ENCODE assay signal across 8 cellular contexts in genomic region chrX:115898382-115899001, GRCh38.
DNase-seq lines count a peak whose midpoint lies in the region; ATAC-seq and TF ChIP-seq lines count a peak whose summit lies in the region.

No MANE protein-coding gene starts in this region.

- no peaks in the 10 kb centered on the region for H3K9me3 ChIP-seq in mucosa of descending colon

- peaks cover 1% of the 10 kb centered on the region for H3K4me1 Mint-ChIP-seq in activated T-cell treated with anti-CD3 and anti-CD28 coated beads, Interleukin-2, amount 50 U/mL, for 24 hours (ENCODE audit: low read depth)
- no peaks in the 10 kb centered on the region for H3K4me1 Mint-ChIP-seq in stimulated activated effector memory CD8-positive, alpha-beta T cell treated with anti-CD3 and anti-CD28 coated beads, Interleukin-12 subunit alpha, Interleukin-12 subunit beta, amount 100 ng/mL, for 72 hours

- no peak overlapping the region for H3K4me3 ChIP-seq in LNCaP clone FGC (ENCODE audit: low read depth, low read length)
- no peak overlapping the region for H3K4me3 ChIP-seq in mucosa of descending colon

- no peaks in the 10 kb centered on the region for H3K36me3 ChIP-seq in mucosa of descending colon (ENCODE audit: low read depth)

- TF ChIP-seq CTCF in LNCaP clone FGC (IDR thresholded peaks at IDR 0.05; ENCODE audit: control insufficient read depth, extremely low read depth, insufficient read depth): peak; percentile 64
- TF ChIP-seq CTCF in mucosa of descending colon (IDR thresholded peaks at IDR 0.05): no peak

- no peaks in the 10 kb centered on the region for H3K36me3 Mint-ChIP-seq in activated T-cell treated with anti-CD3 and anti-CD28 coated beads, Interleukin-2, amount 50 U/mL, for 24 hours (ENCODE audit: low read depth)
- H3K36me3 Mint-ChIP-seq in stimulated activated effector memory CD8-positive, alpha-beta T cell treated with anti-CD3 and anti-CD28 coated beads, Interleukin-12 subunit alpha, Interleukin-12 subunit beta, amount 100 ng/mL, for 72 hours: no peaks in the 10 kb centered on the region

- no peaks in the 10 kb centered on the region for H3K4me1 ChIP-seq in mucosa of descending colon (ENCODE audit: low read depth)

- H3K27me3 Mint-ChIP-seq in activated T-cell treated with anti-CD3 and anti-CD28 coated beads, Interleukin-2, amount 50 U/mL, for 24 hours: no peaks in the 10 kb centered on the region

- H3K9me3 Mint-ChIP-seq in activated T-cell treated with anti-CD3 and anti-CD28 coated beads, Interleukin-2, amount 50 U/mL, for 24 hours: no peaks in the 10 kb centered on the region
- H3K9me3 Mint-ChIP-seq in stimulated activated effector memory CD8-positive, alpha-beta T cell treated with anti-CD3 and anti-CD28 coated beads, Interleukin-12 subunit alpha, Interleukin-12 subunit beta, amount 100 ng/mL, for 72 hours: peaks cover 7% of the 10 kb centered on the region

- DNase-seq in GDM1 (lab: John Stamatoyannopoulos, UW): peak; percentile 71
- DNase-seq in LNCaP clone FGC (ENCODE audit: low read depth): peak; percentile 71
- DNase-seq in activated T-cell treated with anti-CD3 and anti-CD28 coated beads, Interleukin-2, amount 50 U/mL, for 24 hours: peak; percentile 73
- peak in 2 of 3 donors; percentile 33 to 55 for DNase-seq in mucosa of descending colon
- DNase-seq in stimulated activated effector memory CD8-positive, alpha-beta T cell treated with anti-CD3 and anti-CD28 coated beads, Interleukin-12 subunit alpha, Interleukin-12 subunit beta, amount 100 ng/mL, for 72 hours (ENCODE audit: low spot score in 2 of 2): no peak

- H3K27ac Mint-ChIP-seq in activated T-cell treated with anti-CD3 and anti-CD28 coated beads, Interleukin-2, amount 50 U/mL, for 24 hours: no peak overlapping the region
- H3K27ac Mint-ChIP-seq in stimulated activated effector memory CD8-positive, alpha-beta T cell treated with anti-CD3 and anti-CD28 coated beads, Interleukin-12 subunit alpha, Interleukin-12 subunit beta, amount 100 ng/mL, for 72 hours: no peak overlapping the region

- intact Hi-C loops in mucosa of descending colon (cut with DNase I, micrococcal nuclease): no loop called here

- ATAC-seq in GM21515 (IDR thresholded peaks at IDR 0.05; ENCODE audit: unreplicated experiment) (peak; percentile 52), mucosa of descending colon (peak; percentile 71), GM19455 (IDR thresholded peaks at IDR 0.05; ENCODE audit: unreplicated experiment) (no peak), GM21390 (IDR thresholded peaks at IDR 0.05; ENCODE audit: unreplicated experiment) (no peak)
- no peak for ATAC-seq in stimulated activated effector memory CD8-positive, alpha-beta T cell treated with anti-CD3 and anti-CD28 coated beads, Interleukin-12 subunit alpha, Interleukin-12 subunit beta, amount 100 ng/mL, for 72 hours

- no peak overlapping the region for H3K4me3 Mint-ChIP-seq in activated T-cell treated with anti-CD3 and anti-CD28 coated beads, Interleukin-2, amount 50 U/mL, for 24 hours
- H3K4me3 Mint-ChIP-seq in stimulated activated effector memory CD8-positive, alpha-beta T cell treated with anti-CD3 and anti-CD28 coated beads, Interleukin-12 subunit alpha, Interleukin-12 subunit beta, amount 100 ng/mL, for 72 hours: no peak overlapping the region

Comparison
In these comparisons a context has a peak if more than half of its experiments do, and no peak if none do; other contexts are left out.
1. DNase-seq: peak in GDM1 (single experiment), LNCaP clone FGC (single experiment), activated T-cell treated with anti-CD3 and anti-CD28 coated beads, Interleukin-2, amount 50 U/mL, for 24 hours (single experiment) and mucosa of descending colon (2 of 3); none in stimulated activated effector memory CD8-positive, alpha-beta T cell treated with anti-CD3 and anti-CD28 coated beads, Interleukin-12 subunit alpha, Interleukin-12 subunit beta, amount 100 ng/mL, for 72 hours (0 of 2).
2. ATAC-seq: peak in GM21515 (single experiment) and mucosa of descending colon (single experiment); none in GM19455 (single experiment), GM21390 (single experiment) and stimulated activated effector memory CD8-positive, alpha-beta T cell treated with anti-CD3 and anti-CD28 coated beads, Interleukin-12 subunit alpha, Interleukin-12 subunit beta, amount 100 ng/mL, for 72 hours (single experiment).